1 cellular context compared by ENCODE assay signal in the genomic region with DNA sequence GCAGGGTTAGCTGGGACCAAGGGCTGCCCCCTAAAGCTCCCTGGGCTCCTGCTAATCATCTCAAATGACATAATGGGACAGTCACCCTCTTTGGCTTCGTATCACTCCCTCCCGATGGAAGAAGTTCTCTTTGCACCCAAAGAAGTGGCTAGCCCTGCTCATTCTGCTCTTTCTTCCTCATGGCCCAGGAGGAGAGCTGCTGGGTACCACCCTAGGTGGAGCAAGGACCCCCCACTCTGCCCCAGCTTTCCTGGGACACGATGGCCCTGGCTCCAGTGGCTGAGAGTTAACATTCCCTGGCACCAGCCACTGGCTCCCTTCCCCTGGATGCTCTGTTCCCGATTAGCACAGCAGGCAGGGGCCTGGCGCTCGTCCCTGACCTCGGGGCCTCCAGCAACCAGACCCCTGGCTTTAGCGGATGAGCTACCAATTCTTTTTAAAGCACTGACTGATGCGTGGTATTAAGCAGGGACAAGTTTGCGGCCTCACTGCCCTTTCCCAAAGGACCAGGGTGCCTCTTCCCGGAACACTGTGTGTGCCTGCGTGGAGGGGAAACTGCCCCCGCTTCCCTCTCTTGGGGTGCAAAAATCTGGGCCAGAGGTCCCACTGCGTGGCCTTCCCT.
TF ChIP-seq lines count a peak whose summit lies in the region.

No MANE protein-coding gene starts in this region.

TF ChIP-seq in HepG2, 621 proteins besides CTCF, POLR2A, EP300 and RAD21 (continued from another document and continues in another):
- no peak for TF ChIP-seq AGO1 (IDR thresholded peaks at IDR 0.05; ENCODE audit: low read depth, low read length, poor library complexity, severe bottlenecking)
- TF ChIP-seq ZNF205 (CRISPR knock-in tag; IDR thresholded peaks at IDR 0.05): no peak
- TF ChIP-seq, protein P1, sequence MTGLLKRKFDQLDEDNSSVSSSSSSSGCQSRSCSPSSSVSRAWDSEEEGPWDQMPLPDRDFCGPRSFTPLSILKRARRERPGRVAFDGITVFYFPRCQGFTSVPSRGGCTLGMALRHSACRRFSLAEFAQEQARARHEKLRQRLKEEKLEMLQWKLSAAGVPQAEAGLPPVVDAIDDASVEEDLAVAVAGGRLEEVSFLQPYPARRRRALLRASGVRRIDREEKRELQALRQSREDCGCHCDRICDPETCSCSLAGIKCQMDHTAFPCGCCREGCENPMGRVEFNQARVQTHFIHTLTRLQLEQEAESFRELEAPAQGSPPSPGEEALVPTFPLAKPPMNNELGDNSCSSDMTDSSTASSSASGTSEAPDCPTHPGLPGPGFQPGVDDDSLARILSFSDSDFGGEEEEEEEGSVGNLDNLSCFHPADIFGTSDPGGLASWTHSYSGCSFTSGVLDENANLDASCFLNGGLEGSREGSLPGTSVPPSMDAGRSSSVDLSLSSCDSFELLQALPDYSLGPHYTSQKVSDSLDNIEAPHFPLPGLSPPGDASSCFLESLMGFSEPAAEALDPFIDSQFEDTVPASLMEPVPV (CRISPR knock-in tag; IDR thresholded peaks at IDR 0.05): no peak
- no peak for TF ChIP-seq NBN (conservative IDR thresholded peaks at IDR 0.05)
- peak; percentile 21; the same call in 1 of the 2 replicates for TF ChIP-seq ZNF687 (CRISPR knock-in tag; IDR thresholded peaks at IDR 0.05)
- no peak for TF ChIP-seq ZNF7 (CRISPR knock-in tag; IDR thresholded peaks at IDR 0.05)
- TF ChIP-seq ZNF75D (CRISPR knock-in tag; IDR thresholded peaks at IDR 0.05; ENCODE audit: borderline replicate concordance): no peak
- no peak for TF ChIP-seq FOXK1 (CRISPR knock-in tag; IDR thresholded peaks at IDR 0.05; ENCODE audit: borderline replicate concordance, low read depth)
- no peak for TF ChIP-seq ZNF350 (CRISPR knock-in tag; IDR thresholded peaks at IDR 0.05; ENCODE audit: borderline replicate concordance, low read depth)
- TF ChIP-seq TP53 (CRISPR knock-in tag; conservative IDR thresholded peaks at IDR 0.05): no peak
- TF ChIP-seq SNAPC4 (CRISPR knock-in tag; IDR thresholded peaks at IDR 0.05): no peak
- TF ChIP-seq, protein P2, sequence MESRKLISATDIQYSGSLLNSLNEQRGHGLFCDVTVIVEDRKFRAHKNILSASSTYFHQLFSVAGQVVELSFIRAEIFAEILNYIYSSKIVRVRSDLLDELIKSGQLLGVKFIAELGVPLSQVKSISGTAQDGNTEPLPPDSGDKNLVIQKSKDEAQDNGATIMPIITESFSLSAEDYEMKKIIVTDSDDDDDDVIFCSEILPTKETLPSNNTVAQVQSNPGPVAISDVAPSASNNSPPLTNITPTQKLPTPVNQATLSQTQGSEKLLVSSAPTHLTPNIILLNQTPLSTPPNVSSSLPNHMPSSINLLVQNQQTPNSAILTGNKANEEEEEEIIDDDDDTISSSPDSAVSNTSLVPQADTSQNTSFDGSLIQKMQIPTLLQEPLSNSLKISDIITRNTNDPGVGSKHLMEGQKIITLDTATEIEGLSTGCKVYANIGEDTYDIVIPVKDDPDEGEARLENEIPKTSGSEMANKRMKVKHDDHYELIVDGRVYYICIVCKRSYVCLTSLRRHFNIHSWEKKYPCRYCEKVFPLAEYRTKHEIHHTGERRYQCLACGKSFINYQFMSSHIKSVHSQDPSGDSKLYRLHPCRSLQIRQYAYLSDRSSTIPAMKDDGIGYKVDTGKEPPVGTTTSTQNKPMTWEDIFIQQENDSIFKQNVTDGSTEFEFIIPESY (CRISPR knock-in tag; IDR thresholded peaks at IDR 0.05): peak; percentile 84; the same call in 1 of the 2 replicates
- TF ChIP-seq, protein P3, sequence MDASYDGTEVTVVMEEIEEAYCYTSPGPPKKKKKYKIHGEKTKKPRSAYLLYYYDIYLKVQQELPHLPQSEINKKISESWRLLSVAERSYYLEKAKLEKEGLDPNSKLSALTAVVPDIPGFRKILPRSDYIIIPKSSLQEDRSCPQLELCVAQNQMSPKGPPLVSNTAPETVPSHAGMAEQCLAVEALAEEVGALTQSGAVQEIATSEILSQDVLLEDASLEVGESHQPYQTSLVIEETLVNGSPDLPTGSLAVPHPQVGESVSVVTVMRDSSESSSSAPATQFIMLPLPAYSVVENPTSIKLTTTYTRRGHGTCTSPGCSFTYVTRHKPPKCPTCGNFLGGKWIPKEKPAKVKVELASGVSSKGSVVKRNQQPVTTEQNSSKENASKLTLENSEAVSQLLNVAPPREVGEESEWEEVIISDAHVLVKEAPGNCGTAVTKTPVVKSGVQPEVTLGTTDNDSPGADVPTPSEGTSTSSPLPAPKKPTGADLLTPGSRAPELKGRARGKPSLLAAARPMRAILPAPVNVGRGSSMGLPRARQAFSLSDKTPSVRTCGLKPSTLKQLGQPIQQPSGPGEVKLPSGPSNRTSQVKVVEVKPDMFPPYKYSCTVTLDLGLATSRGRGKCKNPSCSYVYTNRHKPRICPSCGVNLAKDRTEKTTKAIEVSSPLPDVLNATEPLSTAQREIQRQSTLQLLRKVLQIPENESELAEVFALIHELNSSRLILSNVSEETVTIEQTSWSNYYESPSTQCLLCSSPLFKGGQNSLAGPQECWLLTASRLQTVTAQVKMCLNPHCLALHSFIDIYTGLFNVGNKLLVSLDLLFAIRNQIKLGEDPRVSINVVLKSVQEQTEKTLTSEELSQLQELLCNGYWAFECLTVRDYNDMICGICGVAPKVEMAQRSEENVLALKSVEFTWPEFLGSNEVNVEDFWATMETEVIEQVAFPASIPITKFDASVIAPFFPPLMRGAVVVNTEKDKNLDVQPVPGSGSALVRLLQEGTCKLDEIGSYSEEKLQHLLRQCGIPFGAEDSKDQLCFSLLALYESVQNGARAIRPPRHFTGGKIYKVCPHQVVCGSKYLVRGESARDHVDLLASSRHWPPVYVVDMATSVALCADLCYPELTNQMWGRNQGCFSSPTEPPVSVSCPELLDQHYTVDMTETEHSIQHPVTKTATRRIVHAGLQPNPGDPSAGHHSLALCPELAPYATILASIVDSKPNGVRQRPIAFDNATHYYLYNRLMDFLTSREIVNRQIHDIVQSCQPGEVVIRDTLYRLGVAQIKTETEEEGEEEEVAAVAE (CRISPR knock-in tag; IDR thresholded peaks at IDR 0.05; ENCODE audit: borderline replicate concordance): no peak
- no peak for TF ChIP-seq ZNF460 (CRISPR knock-in tag; IDR thresholded peaks at IDR 0.05; ENCODE audit: borderline replicate concordance)
- TF ChIP-seq U2AF1 (optimal IDR thresholded peaks at IDR 0.05; ENCODE audit: low read depth, low read length): no peak
- TF ChIP-seq KDM5A (IDR thresholded peaks at IDR 0.05; ENCODE audit: borderline replicate concordance, low read length): no peak
- no peak for TF ChIP-seq YEATS2 (CRISPR knock-in tag; IDR thresholded peaks at IDR 0.05; ENCODE audit: borderline replicate concordance)
- TF ChIP-seq ZNF761 (CRISPR knock-in tag; conservative IDR thresholded peaks at IDR 0.05): no peak
- no peak for TF ChIP-seq MED8 (CRISPR knock-in tag; IDR thresholded peaks at IDR 0.05; ENCODE audit: insufficient replicate concordance)
- no peak for TF ChIP-seq ZNF83 (CRISPR knock-in tag; IDR thresholded peaks at IDR 0.05; ENCODE audit: borderline replicate concordance)
- no peak for TF ChIP-seq MAF1 (CRISPR knock-in tag; IDR thresholded peaks at IDR 0.05; ENCODE audit: borderline replicate concordance)
- no peak for TF ChIP-seq SRF (IDR thresholded peaks at IDR 0.05; ENCODE audit: low read depth, low read length)
- TF ChIP-seq TRAFD1 (CRISPR knock-in tag; IDR thresholded peaks at IDR 0.05; ENCODE audit: borderline replicate concordance): no peak
- no peak for TF ChIP-seq MXD1 (CRISPR knock-in tag; IDR thresholded peaks at IDR 0.05)
- TF ChIP-seq TCF12 (IDR thresholded peaks at IDR 0.05): no peak
- TF ChIP-seq TCF12 (CRISPR knock-in tag; IDR thresholded peaks at IDR 0.05): no peak
- no peak for TF ChIP-seq IKZF4 (CRISPR knock-in tag; IDR thresholded peaks at IDR 0.05; ENCODE audit: borderline replicate concordance, low read depth, not compliant biosample characterization)
- TF ChIP-seq THRA (CRISPR knock-in tag; IDR thresholded peaks at IDR 0.05; ENCODE audit: borderline replicate concordance): no peak
- TF ChIP-seq, protein P4, sequence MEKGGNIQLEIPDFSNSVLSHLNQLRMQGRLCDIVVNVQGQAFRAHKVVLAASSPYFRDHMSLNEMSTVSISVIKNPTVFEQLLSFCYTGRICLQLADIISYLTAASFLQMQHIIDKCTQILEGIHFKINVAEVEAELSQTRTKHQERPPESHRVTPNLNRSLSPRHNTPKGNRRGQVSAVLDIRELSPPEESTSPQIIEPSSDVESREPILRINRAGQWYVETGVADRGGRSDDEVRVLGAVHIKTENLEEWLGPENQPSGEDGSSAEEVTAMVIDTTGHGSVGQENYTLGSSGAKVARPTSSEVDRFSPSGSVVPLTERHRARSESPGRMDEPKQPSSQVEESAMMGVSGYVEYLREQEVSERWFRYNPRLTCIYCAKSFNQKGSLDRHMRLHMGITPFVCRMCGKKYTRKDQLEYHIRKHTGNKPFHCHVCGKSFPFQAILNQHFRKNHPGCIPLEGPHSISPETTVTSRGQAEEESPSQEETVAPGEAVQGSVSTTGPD (CRISPR knock-in tag; IDR thresholded peaks at IDR 0.05): 0 out of 2 replicates have a peak, but pooled peaks have one; percentile 45
